37 cellular contexts compared by ENCODE assay signal in the genomic region with DNA sequence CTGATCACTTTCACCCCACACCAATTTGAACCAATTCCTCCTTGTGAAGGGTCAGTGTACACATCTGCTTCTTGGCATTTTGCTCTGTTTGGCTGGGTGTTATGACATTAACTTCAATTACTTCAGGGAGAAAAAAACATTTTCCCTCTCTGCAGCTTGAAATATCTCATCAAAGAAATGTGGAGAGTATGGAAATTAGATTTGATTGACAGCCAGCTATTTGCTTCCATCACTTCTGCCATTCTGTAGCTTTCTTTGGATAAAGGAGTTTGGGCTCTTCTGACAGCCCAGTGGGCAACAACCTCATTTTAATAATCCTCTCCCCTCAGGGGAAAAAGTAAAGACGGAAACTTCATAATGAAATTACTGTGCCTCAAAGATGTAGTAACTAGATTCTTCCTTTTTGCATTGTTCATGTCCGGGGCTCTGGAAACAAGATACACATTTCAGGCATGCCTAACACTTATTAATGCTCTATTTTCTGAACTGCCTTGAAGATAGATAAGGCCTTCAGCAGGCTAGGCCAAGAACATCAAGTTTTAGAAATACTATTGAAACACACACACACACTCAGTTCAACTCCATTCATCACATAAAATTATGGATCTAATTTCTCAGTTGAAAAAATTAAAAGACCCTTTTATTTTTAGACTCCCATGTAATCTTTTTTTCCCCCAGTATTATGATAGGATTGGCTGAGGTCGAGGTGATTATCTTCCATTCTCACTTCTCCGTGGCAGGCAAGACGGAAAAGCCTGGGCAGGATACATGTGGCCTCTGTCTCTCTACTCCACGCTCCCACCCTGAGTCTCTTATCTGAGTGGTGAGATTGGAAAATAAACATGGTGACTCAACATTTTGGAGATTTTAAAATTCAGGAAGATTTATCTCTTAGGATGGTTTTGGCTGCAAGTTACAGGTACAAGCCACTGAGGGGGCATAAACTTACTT. TPM values are rescaled to one million over a fixed set of nuclear protein-coding genes. Genes with fewer than 3 reads are reported as not detected.
"Had no signal": no experiment of that assay in that cellular context is flagged by ENCODE, and none has a peak within 500 bp of the region (broad histone marks: within the 10 kb centered on the region; RNA-seq: fewer than 3 reads in every experiment).

No MANE protein-coding gene starts in this region.

- H3K36me3 Mint-ChIP-seq: neural progenitor cell; stimulated activated memory B cell treated with anti-CD40 and anti-IgM and Interleukin-4, amounts not matched to agents 10 μg/mL and 1 μg/mL and 100 μg/mL, for 72 hours; type B pancreatic cell had no signal

- H3K4me1 Mint-ChIP-seq: immature natural killer cell; naive thymus-derived CD8-positive, alpha-beta T cell; nephron; neural progenitor cell; stimulated activated memory B cell treated with anti-CD40 and anti-IgM and Interleukin-4, amounts not matched to agents 10 μg/mL and 1 μg/mL and 100 μg/mL, for 72 hours; stimulated activated naive CD8-positive, alpha-beta T cell treated with anti-CD3 and anti-CD28 coated beads, Interleukin-15, amount 100 ng/mL, for 72 hours had no signal

- H3K79me2 ChIP-seq: parathyroid adenoma had no signal

- H3K27me3 ChIP-seq: left lung, neural progenitor cell, neutrophil, right atrium auricular region, right lobe of liver, tibial nerve, uterus had no signal

- H3K27ac ChIP-seq: left lung, lower lobe of right lung, neural progenitor cell, neutrophil, parathyroid adenoma, psoas muscle, right atrium auricular region, right lobe of liver, tibial nerve, uterus had no signal

- H3K27ac Mint-ChIP-seq: immature natural killer cell; naive thymus-derived CD8-positive, alpha-beta T cell; nephron; neural progenitor cell; stimulated activated memory B cell treated with anti-CD40 and anti-IgM and Interleukin-4, amounts not matched to agents 10 μg/mL and 1 μg/mL and 100 μg/mL, for 72 hours; stimulated activated naive CD8-positive, alpha-beta T cell treated with anti-CD3 and anti-CD28 coated beads, Interleukin-15, amount 100 ng/mL, for 72 hours; type B pancreatic cell had no signal

- H3K36me3 ChIP-seq: left lung, lower lobe of right lung, neural progenitor cell, neutrophil, right atrium auricular region, right lobe of liver, tibial nerve, uterus had no signal

- DNase-seq: hypothalamus; immature natural killer cell; kidney; left colon; left lung; lower lobe of right lung; mammary epithelial cell; mesenchymal stem cell; naive thymus-derived CD8-positive, alpha-beta T cell; occipital lobe; psoas muscle; right lobe of liver; stimulated activated CD4-positive, alpha-beta T cell treated with anti-CD3 and anti-CD28 coated beads, Interleukin-1b, Interleukin-23, amount 100 ng/mL, for 48 hours; stimulated activated CD4-positive, alpha-beta T cell treated with anti-CD3 and anti-CD28 coated beads, Interleukin-2, amount 100 ng/mL, for 48 hours; stimulated activated CD4-positive, alpha-beta T cell treated with anti-CD3 and anti-CD28 coated beads, Interleukin-4, amount 100 ng/mL, for 4 hours; stimulated activated CD8-positive, alpha-beta memory T cell treated with anti-CD3 and anti-CD28 coated beads, Interleukin-4, amount 100 ng/mL, for 48 hours; stimulated activated naive CD4-positive, alpha-beta T cell treated with Interleukin-2 at 50 U/mL for 16 hours; stimulated activated naive CD8-positive, alpha-beta T cell treated with anti-CD3 and anti-CD28 coated beads, Interleukin-15, amount 100 ng/mL, for 72 hours; substantia nigra; uterus had no signal

- H3K9ac ChIP-seq: neural progenitor cell, parathyroid adenoma had no signal

- H3K4me3 ChIP-seq: left lung, lower lobe of right lung, neural progenitor cell, psoas muscle, right atrium auricular region, right lobe of liver, smooth muscle cell, tibial nerve, uterus had no signal

- H2AFZ ChIP-seq: neural progenitor cell, parathyroid adenoma had no signal

- FAIRE-seq: islet of Langerhans, kidney had no signal

- H3K4me2 ChIP-seq: neural progenitor cell, smooth muscle cell had no signal

- H3K4me1 ChIP-seq: left lung, lower lobe of right lung, parathyroid adenoma, psoas muscle, right lobe of liver, tibial nerve, uterus had no signal

- H3K9me3 ChIP-seq: left lung, lower lobe of right lung, neutrophil, psoas muscle, right atrium auricular region, right lobe of liver, tibial nerve, uterus had no signal

- H3K4me3 Mint-ChIP-seq: immature natural killer cell; naive thymus-derived CD8-positive, alpha-beta T cell; nephron; neural progenitor cell; stimulated activated memory B cell treated with anti-CD40 and anti-IgM and Interleukin-4, amounts not matched to agents 10 μg/mL and 1 μg/mL and 100 μg/mL, for 72 hours; stimulated activated naive CD8-positive, alpha-beta T cell treated with anti-CD3 and anti-CD28 coated beads, Interleukin-15, amount 100 ng/mL, for 72 hours; type B pancreatic cell had no signal

- H3K27me3 Mint-ChIP-seq: type B pancreatic cell had no signal

- H3K9me3 Mint-ChIP-seq: immature natural killer cell; neural progenitor cell; stimulated activated memory B cell treated with anti-CD40 and anti-IgM and Interleukin-4, amounts not matched to agents 10 μg/mL and 1 μg/mL and 100 μg/mL, for 72 hours; stimulated activated naive CD8-positive, alpha-beta T cell treated with anti-CD3 and anti-CD28 coated beads, Interleukin-15, amount 100 ng/mL, for 72 hours; type B pancreatic cell had no signal

RNA-seq across cellular contexts. Expression of a gene that starts 10.3 kb away (rescaled TPM):
- total RNA-seq: kidney; left colon; left lung; liver; lower lobe of right lung; mammary epithelial cell; mucosa of gallbladder; naive thymus-derived CD8-positive, alpha-beta T cell; occipital lobe; osteocyte; posterior vena cava; psoas muscle; right atrium auricular region; right lobe of liver; skeletal muscle tissue; smooth muscle cell; temporal lobe; tibial nerve; ureter; uterus had no signal
- polyA plus RNA-seq: immature natural killer cell; liver; mammary epithelial cell; naive thymus-derived CD8-positive, alpha-beta T cell; psoas muscle; smooth muscle cell had no signal
